16 cellular contexts compared by ENCODE assay signal in genomic region chr3:134317106-134317947, GRCh38. TPM values are rescaled to one million over a fixed set of nuclear protein-coding genes. Genes with fewer than 3 reads are reported as not detected.
DNase-seq lines count a peak whose midpoint lies in the region; FAIRE-seq and TF ChIP-seq lines count a peak whose summit lies in the region.
"Had no signal": no experiment of that assay in that cellular context is flagged by ENCODE, and none has a peak within 500 bp of the region (broad histone marks: within the 10 kb centered on the region; RNA-seq: fewer than 3 reads in every experiment).

No MANE protein-coding gene starts in this region.

- H3K36me3 ChIP-seq in MG63, result no peaks in the 10 kb centered on the region
- H3K36me3 ChIP-seq in colonic mucosa, result no peaks in the 10 kb centered on the region

- no peak overlapping the region for H3K9ac ChIP-seq in colonic mucosa (ENCODE audit: low read depth in 2 of 2, low read length in 2 of 2)

- POLR2A ChIA-PET in AG04450 (lab: Yijun Ruan, JAX) (interaction anchor here (0.7 to 1.3 kb wide), 4 partner anchors 10 to 47 kb away, joined by 3 to 6 read pairs (median 3); no protein-coding TSS in a partner anchor), HEK293T (lab: Yijun Ruan, JAX) (interaction anchor here (1.3 kb wide), 1 partner anchor 57 kb away, joined by 3 read pairs; the partner anchor contains the start of gene AMOTL2)

- H3K9me3 ChIP-seq in AG04450 (ENCODE audit: control insufficient read depth, insufficient read depth, low read length) (peaks cover 2% of the 10 kb centered on the region; the same call in 1 of the 2 replicates), MG63 (no peaks in the 10 kb centered on the region), colonic mucosa (no peaks in the 10 kb centered on the region)

- no peak for FAIRE-seq in GM19239 (lab: Jason Lieb, UNC)
- FAIRE-seq: small intestine, TTC549 had no signal

- no peak overlapping the region for H3K4me3 ChIP-seq in AG04450 (ENCODE audit: low read depth, low read length)
- no peak overlapping the region for H3K4me3 ChIP-seq in MG63
- no peak overlapping the region for H3K4me3 ChIP-seq in colonic mucosa

- peaks cover 5% of the 10 kb centered on the region for H3K4me1 ChIP-seq in colonic mucosa

- no peak for DNase-seq in AG04450 (ENCODE audit: low read depth, low spot score)
- peak; percentile 91 for DNase-seq in MG63
- DNase-seq in colonic mucosa, result peak; percentile 13
- peak; percentile 90 for DNase-seq in myocyte (ENCODE audit: low read depth)
- DNase-seq in medulla oblongata (ENCODE audit: extremely low spot score), result no peak
- DNase-seq in GM19239 (ENCODE audit: insufficient read length, low spot score), result no peak
- no peak for DNase-seq in HEK293T (ENCODE audit: extremely low spot score)
- no peak for DNase-seq in NCI-H2107 treated with DMSO at 0.1 percent for 48 hours (lab: John Stamatoyannopoulos, UW; ENCODE audit: unreplicated experiment)
- DNase-seq: anterior cingulate cortex; immature natural killer cell; naive thymus-derived CD8-positive, alpha-beta T cell; NCI-H1048; NCI-H510A treated with DMSO at 0.1 percent for 48 hours; small intestine had no signal

- H3K27ac ChIP-seq in AG04450 (ENCODE audit: low read depth, low read length) (peak overlapping the region; percentile 31), colonic mucosa (no peak overlapping the region)
- H3K27ac ChIP-seq: HL-60 had no signal

- CTCF ChIA-PET in AG04450 (lab: Charles Lee), result interaction anchor here (0.7 to 2.3 kb wide), 3 partner anchors 106 to 162 kb away, joined by 3 to 10 read pairs (median 7); no protein-coding TSS in a partner anchor
- CTCF ChIA-PET in HEK293T (lab: Yijun Ruan, JAX), result no interaction called here

- TF ChIP-seq CTCF in AG04450 (IDR thresholded peaks at IDR 0.05; ENCODE audit: low read depth, low read length) (no peak), colonic mucosa (IDR thresholded peaks at IDR 0.05) (no peak)

- intact Hi-C loops in colonic mucosa (cut with DNase I), result no loop called here

- H3K27me3 ChIP-seq in AG04450 (ENCODE audit: control insufficient read depth, insufficient read depth, low read length) (no peaks in the 10 kb centered on the region), MG63 (no peaks in the 10 kb centered on the region), colonic mucosa (no peaks in the 10 kb centered on the region)

TF ChIP-seq in HEK293T, 16 proteins besides CTCF, POLR2A, EP300 and RAD21:
- TF ChIP-seq CTBP1 (IDR thresholded peaks at IDR 0.05; ENCODE audit: borderline replicate concordance) (no peak), TARDBP (IDR thresholded peaks at IDR 0.05) (no peak), L3MBTL2 (conservative IDR thresholded peaks at IDR 0.05) (no peak), ELF4 (IDR thresholded peaks at IDR 0.05) (no peak)

RNA-seq across cellular contexts. Expression of gene AMOTL2, which starts 56.9 kb away (rescaled TPM):
- 74.5 and 78.9 TPM in 2 replicates for polyA plus RNA-seq in AG04450 (2011; rRNA removed)
- 111 and 136 TPM in 2 replicates for polyA minus RNA-seq in AG04450 (2011; rRNA and poly(A)+ RNA removed)
- 172 and 180 TPM in 2 replicates for total RNA-seq in MG63 (2014; rRNA removed; shearing (Covaris generic); ENCODE audit: low replicate concordance)
- total RNA-seq in colonic mucosa (10 to 100 TPM; 17.8 to 19.9 TPM), myocyte (116 and 125 TPM in 2 replicates)
- 77.4 TPM for polyA plus RNA-seq in myocyte (2012)
- total RNA-seq: naive thymus-derived CD8-positive, alpha-beta T cell had no signal
- polyA plus RNA-seq: immature natural killer cell; naive thymus-derived CD8-positive, alpha-beta T cell had no signal

Comparison
In these comparisons a context has a peak if more than half of its experiments do, and no peak if none do; other contexts are left out.
1. DNase-seq: peak in MG63 (single experiment), colonic mucosa (single experiment) and myocyte (single experiment); none in AG04450 (single experiment), medulla oblongata (single experiment), GM19239 (single experiment), HEK293T (single experiment) and NCI-H2107 treated with DMSO at 0.1 percent for 48 hours (single experiment).